In the genomic region with DNA sequence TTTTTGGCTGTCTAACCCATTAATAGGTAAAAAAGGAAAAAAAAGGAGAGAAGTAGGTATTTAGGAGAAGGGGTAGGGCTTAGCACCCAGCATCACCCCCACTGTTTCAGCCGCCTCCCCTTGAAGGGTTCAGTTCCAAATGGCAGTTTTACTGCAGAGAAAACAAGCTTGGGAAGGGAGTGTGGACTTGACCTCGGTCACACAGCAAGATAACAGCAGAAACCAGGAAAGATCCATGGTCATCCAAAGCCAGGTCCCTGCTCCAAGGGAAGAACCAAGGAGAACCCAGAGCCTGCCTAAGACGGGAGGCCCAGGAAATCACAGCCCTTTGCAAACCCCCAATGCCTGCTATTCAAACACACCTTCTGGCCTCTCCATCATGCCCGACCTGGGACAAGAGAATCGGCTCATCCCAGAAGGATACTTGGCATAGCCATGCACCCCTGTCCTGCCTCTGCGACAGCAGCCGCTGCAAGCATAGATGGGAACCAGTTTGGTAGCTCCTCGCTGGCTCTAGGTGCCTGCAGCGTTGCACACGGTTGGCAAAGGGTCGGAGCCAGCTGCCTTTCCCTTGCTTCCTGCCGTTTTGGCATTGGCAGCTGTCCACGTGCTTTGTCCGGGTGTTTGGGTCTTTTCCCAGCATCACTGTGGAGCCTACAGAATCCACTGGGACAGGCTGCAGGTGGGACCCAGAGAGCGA, we compare ENCODE assay signal across 1 cellular context.
TF ChIP-seq lines count a peak whose summit lies in the region.

No MANE protein-coding gene starts in this region.

TF ChIP-seq in HepG2, 621 proteins besides CTCF, POLR2A, EP300 and RAD21 (continued from another document):
- TF ChIP-seq, protein P1, sequence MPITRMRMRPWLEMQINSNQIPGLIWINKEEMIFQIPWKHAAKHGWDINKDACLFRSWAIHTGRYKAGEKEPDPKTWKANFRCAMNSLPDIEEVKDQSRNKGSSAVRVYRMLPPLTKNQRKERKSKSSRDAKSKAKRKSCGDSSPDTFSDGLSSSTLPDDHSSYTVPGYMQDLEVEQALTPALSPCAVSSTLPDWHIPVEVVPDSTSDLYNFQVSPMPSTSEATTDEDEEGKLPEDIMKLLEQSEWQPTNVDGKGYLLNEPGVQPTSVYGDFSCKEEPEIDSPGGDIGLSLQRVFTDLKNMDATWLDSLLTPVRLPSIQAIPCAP (CRISPR knock-in tag; IDR thresholded peaks at IDR 0.05; ENCODE audit: low read depth): no peak
- TF ChIP-seq ZNF75D (CRISPR knock-in tag; IDR thresholded peaks at IDR 0.05; ENCODE audit: borderline replicate concordance) (no peak), CBX2 (IDR thresholded peaks at IDR 0.05; ENCODE audit: low read depth, low read length) (no peak), CBX2 (CRISPR knock-in tag; IDR thresholded peaks at IDR 0.05; ENCODE audit: low read depth) (no peak), RFX3 (CRISPR knock-in tag; IDR thresholded peaks at IDR 0.05) (no peak), DNMT3B (CRISPR knock-in tag; conservative IDR thresholded peaks at IDR 0.05) (no peak), ZSCAN22 (CRISPR knock-in tag; IDR thresholded peaks at IDR 0.05) (no peak), RARA (CRISPR knock-in tag; IDR thresholded peaks at IDR 0.05) (no peak), ZNF530 (CRISPR knock-in tag; IDR thresholded peaks at IDR 0.05; ENCODE audit: low read depth) (no peak), REXO4 (CRISPR knock-in tag; IDR thresholded peaks at IDR 0.05; ENCODE audit: borderline replicate concordance) (no peak)
- TF ChIP-seq, protein P2, sequence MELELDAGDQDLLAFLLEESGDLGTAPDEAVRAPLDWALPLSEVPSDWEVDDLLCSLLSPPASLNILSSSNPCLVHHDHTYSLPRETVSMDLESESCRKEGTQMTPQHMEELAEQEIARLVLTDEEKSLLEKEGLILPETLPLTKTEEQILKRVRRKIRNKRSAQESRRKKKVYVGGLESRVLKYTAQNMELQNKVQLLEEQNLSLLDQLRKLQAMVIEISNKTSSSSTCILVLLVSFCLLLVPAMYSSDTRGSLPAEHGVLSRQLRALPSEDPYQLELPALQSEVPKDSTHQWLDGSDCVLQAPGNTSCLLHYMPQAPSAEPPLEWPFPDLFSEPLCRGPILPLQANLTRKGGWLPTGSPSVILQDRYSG (CRISPR knock-in tag; IDR thresholded peaks at IDR 0.05): no peak
- TF ChIP-seq, protein P3, sequence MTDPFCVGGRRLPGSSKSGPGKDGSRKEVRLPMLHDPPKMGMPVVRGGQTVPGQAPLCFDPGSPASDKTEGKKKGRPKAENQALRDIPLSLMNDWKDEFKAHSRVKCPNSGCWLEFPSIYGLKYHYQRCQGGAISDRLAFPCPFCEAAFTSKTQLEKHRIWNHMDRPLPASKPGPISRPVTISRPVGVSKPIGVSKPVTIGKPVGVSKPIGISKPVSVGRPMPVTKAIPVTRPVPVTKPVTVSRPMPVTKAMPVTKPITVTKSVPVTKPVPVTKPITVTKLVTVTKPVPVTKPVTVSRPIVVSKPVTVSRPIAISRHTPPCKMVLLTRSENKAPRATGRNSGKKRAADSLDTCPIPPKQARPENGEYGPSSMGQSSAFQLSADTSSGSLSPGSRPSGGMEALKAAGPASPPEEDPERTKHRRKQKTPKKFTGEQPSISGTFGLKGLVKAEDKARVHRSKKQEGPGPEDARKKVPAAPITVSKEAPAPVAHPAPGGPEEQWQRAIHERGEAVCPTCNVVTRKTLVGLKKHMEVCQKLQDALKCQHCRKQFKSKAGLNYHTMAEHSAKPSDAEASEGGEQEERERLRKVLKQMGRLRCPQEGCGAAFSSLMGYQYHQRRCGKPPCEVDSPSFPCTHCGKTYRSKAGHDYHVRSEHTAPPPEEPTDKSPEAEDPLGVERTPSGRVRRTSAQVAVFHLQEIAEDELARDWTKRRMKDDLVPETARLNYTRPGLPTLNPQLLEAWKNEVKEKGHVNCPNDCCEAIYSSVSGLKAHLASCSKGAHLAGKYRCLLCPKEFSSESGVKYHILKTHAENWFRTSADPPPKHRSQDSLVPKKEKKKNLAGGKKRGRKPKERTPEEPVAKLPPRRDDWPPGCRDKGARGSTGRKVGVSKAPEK (CRISPR knock-in tag; IDR thresholded peaks at IDR 0.05; ENCODE audit: borderline replicate concordance): no peak
- TF ChIP-seq, protein P4, sequence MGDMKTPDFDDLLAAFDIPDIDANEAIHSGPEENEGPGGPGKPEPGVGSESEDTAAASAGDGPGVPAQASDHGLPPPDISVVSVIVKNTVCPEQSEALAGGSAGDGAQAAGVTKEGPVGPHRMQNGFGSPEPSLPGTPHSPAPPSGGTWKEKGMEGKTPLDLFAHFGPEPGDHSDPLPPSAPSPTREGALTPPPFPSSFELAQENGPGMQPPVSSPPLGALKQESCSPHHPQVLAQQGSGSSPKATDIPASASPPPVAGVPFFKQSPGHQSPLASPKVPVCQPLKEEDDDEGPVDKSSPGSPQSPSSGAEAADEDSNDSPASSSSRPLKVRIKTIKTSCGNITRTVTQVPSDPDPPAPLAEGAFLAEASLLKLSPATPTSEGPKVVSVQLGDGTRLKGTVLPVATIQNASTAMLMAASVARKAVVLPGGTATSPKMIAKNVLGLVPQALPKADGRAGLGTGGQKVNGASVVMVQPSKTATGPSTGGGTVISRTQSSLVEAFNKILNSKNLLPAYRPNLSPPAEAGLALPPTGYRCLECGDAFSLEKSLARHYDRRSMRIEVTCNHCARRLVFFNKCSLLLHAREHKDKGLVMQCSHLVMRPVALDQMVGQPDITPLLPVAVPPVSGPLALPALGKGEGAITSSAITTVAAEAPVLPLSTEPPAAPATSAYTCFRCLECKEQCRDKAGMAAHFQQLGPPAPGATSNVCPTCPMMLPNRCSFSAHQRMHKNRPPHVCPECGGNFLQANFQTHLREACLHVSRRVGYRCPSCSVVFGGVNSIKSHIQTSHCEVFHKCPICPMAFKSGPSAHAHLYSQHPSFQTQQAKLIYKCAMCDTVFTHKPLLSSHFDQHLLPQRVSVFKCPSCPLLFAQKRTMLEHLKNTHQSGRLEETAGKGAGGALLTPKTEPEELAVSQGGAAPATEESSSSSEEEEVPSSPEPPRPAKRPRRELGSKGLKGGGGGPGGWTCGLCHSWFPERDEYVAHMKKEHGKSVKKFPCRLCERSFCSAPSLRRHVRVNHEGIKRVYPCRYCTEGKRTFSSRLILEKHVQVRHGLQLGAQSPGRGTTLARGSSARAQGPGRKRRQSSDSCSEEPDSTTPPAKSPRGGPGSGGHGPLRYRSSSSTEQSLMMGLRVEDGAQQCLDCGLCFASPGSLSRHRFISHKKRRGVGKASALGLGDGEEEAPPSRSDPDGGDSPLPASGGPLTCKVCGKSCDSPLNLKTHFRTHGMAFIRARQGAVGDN (CRISPR knock-in tag; IDR thresholded peaks at IDR 0.05): no peak
- TF ChIP-seq, protein P5, sequence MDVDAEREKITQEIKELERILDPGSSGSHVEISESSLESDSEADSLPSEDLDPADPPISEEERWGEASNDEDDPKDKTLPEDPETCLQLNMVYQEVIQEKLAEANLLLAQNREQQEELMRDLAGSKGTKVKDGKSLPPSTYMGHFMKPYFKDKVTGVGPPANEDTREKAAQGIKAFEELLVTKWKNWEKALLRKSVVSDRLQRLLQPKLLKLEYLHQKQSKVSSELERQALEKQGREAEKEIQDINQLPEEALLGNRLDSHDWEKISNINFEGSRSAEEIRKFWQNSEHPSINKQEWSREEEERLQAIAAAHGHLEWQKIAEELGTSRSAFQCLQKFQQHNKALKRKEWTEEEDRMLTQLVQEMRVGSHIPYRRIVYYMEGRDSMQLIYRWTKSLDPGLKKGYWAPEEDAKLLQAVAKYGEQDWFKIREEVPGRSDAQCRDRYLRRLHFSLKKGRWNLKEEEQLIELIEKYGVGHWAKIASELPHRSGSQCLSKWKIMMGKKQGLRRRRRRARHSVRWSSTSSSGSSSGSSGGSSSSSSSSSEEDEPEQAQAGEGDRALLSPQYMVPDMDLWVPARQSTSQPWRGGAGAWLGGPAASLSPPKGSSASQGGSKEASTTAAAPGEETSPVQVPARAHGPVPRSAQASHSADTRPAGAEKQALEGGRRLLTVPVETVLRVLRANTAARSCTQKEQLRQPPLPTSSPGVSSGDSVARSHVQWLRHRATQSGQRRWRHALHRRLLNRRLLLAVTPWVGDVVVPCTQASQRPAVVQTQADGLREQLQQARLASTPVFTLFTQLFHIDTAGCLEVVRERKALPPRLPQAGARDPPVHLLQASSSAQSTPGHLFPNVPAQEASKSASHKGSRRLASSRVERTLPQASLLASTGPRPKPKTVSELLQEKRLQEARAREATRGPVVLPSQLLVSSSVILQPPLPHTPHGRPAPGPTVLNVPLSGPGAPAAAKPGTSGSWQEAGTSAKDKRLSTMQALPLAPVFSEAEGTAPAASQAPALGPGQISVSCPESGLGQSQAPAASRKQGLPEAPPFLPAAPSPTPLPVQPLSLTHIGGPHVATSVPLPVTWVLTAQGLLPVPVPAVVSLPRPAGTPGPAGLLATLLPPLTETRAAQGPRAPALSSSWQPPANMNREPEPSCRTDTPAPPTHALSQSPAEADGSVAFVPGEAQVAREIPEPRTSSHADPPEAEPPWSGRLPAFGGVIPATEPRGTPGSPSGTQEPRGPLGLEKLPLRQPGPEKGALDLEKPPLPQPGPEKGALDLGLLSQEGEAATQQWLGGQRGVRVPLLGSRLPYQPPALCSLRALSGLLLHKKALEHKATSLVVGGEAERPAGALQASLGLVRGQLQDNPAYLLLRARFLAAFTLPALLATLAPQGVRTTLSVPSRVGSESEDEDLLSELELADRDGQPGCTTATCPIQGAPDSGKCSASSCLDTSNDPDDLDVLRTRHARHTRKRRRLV (CRISPR knock-in tag; IDR thresholded peaks at IDR 0.05): no peak
- TF ChIP-seq, protein P6, sequence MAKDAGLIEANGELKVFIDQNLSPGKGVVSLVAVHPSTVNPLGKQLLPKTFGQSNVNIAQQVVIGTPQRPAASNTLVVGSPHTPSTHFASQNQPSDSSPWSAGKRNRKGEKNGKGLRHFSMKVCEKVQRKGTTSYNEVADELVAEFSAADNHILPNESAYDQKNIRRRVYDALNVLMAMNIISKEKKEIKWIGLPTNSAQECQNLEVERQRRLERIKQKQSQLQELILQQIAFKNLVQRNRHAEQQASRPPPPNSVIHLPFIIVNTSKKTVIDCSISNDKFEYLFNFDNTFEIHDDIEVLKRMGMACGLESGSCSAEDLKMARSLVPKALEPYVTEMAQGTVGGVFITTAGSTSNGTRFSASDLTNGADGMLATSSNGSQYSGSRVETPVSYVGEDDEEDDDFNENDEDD (CRISPR knock-in tag; IDR thresholded peaks at IDR 0.05; ENCODE audit: borderline replicate concordance): no peak
